Comparison of ENCODE assay signal across 1 cellular context in the genomic region with DNA sequence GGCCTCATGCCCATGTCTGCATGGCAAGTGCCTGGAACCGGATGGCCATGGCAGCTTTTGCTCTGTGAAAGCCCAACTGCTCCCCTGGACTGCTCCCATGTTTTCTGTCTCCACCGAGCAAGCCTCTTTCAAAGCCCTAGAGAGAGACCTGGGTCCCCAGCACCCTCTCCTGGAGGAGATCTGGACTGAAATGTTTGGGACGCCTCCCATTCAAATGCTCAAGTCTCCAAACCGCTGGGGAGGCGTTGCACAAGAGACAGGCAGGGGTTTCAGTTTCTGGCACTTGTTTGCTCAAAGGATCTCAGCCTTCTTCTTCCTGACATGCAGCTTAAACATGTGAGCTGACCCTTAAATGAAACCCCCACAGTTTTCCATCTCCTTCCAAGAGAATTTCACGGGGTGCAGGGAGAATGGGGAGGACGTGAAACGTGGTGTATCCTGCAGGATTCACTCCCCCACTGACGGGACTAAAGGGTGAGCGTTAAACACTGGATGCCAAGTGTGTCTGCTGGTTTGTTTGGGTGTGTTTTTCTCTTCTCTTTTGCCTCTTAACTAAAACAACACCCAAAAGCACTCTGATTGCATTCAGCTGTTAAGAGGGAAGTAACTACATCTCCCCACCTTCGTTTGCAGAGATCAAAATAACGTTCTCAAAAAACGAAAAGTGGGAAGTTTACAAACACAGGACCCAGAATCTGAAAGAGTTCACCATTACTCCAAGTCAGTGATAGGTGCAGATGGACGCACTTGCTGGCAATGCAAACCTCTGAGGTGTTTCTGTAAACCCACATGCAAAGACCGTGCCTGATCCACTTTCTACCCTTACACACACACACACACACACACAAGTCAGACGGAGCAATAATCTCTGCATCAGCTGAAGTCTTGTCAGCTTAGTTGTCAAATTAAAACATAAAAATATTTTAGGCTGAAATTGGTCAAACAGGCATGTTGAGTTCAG.
TF ChIP-seq lines count a peak whose summit lies in the region.

No MANE protein-coding gene starts in this region.

TF ChIP-seq in GM12878, 131 proteins besides CTCF, POLR2A, EP300 and RAD21 (continued from another document):
- TF ChIP-seq, protein P1, sequence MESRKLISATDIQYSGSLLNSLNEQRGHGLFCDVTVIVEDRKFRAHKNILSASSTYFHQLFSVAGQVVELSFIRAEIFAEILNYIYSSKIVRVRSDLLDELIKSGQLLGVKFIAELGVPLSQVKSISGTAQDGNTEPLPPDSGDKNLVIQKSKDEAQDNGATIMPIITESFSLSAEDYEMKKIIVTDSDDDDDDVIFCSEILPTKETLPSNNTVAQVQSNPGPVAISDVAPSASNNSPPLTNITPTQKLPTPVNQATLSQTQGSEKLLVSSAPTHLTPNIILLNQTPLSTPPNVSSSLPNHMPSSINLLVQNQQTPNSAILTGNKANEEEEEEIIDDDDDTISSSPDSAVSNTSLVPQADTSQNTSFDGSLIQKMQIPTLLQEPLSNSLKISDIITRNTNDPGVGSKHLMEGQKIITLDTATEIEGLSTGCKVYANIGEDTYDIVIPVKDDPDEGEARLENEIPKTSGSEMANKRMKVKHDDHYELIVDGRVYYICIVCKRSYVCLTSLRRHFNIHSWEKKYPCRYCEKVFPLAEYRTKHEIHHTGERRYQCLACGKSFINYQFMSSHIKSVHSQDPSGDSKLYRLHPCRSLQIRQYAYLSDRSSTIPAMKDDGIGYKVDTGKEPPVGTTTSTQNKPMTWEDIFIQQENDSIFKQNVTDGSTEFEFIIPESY (IDR thresholded peaks at IDR 0.05), result no peak
